Comparison of ENCODE assay signal across 29 cellular contexts in the genomic region with DNA sequence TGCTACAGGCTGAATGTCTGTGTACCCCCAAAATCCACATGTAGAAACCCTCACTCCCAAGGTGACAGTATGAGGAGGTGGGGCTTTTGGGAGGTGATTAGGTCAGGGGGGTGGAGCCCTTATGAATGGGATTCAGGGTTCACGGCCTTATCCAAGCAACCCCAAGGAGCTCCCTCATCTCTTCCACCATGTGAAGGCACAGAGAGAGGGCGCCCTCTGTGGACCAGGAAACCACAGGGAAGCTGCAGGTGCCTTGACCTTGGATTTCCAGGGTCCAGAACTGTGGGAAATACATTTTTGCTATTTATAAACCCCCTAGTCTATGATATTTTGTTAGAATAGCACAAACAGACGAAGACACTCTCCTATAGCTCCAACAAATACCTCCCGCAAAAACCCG. TPM values are rescaled to one million over a fixed set of nuclear protein-coding genes. Genes with fewer than 3 reads are reported as not detected.
DNase-seq lines count a peak whose midpoint lies in the region; ATAC-seq, FAIRE-seq and TF ChIP-seq lines count a peak whose summit lies in the region.
"Had no signal": no experiment of that assay in that cellular context is flagged by ENCODE, and none has a peak within 500 bp of the region (broad histone marks: within the 10 kb centered on the region; RNA-seq: fewer than 3 reads in every experiment).

No MANE protein-coding gene starts in this region.

- H3K36me3 ChIP-seq in WERI-Rb-1 (no peaks in the 10 kb centered on the region), upper lobe of right lung (no peaks in the 10 kb centered on the region)
- H3K36me3 ChIP-seq: gastrocnemius medialis, SJSA1, tibial nerve had no signal

- intact Hi-C loops in upper lobe of right lung (cut with DNase I), result no loop called here

- H3K9me3 ChIP-seq in WERI-Rb-1 (ENCODE audit: severe bottlenecking) (no peaks in the 10 kb centered on the region), upper lobe of right lung (no peaks in the 10 kb centered on the region)
- H3K9me3 ChIP-seq: gastrocnemius medialis, tibial nerve had no signal

- TF ChIP-seq CTCF in WERI-Rb-1 (IDR thresholded peaks at IDR 0.05; ENCODE audit: low read depth, low read length), result peak; percentile 71
- TF ChIP-seq CTCF in upper lobe of right lung (IDR thresholded peaks at IDR 0.05), result peak; percentile 32

- H3K4me3 ChIP-seq in WERI-Rb-1 (ENCODE audit: low read depth, low read length), result no peak overlapping the region
- H3K4me3 ChIP-seq in upper lobe of right lung, result no peak overlapping the region
- H3K4me3 ChIP-seq: gastrocnemius medialis, SJSA1, tibial nerve had no signal

- DNase-seq in NCI-H748 (lab: John Stamatoyannopoulos, UW; ENCODE audit: unreplicated experiment), result peak; percentile 44
- no peak for DNase-seq in NCI-H748 treated with DMSO at 0.1 percent for 48 hours (lab: John Stamatoyannopoulos, UW)
- DNase-seq in WERI-Rb-1, result peak; percentile 53
- DNase-seq in iPS-NIHi7 (ENCODE audit: extremely low spot score), result peak; percentile 65
- peak; percentile 79 for DNase-seq in upper lobe of right lung
- DNase-seq in 8988T, result no peak
- no peak for DNase-seq in HTR-8/SVneo (ENCODE audit: insufficient read length, low spot score)
- no peak for DNase-seq in NOMO-1 (lab: John Stamatoyannopoulos, UW; ENCODE audit: unreplicated experiment in 2 of 2)
- DNase-seq: activated CD4-positive, alpha-beta T cell treated with anti-CD3 and anti-CD28 coated beads, Interleukin-2, amount 50 U/mL, for 48 hours; activated CD8-positive, alpha-beta memory T cell treated with anti-CD3 and anti-CD28 coated beads, Interleukin-2, amount 50 U/mL, for 48 hours; effector CD4-positive, alpha-beta T cell; gastrocnemius medialis; kidney glomerular epithelial cell; mesenchymal stem cell; NCI-H1048; NCI-H187 treated with DMSO at 0.1 percent for 48 hours; NCI-H226; retina; stimulated activated naive CD8-positive, alpha-beta T cell treated with anti-CD3 and anti-CD28 coated beads, Interleukin-15, amount 100 ng/mL, for 72 hours; T-helper 2 cell had no signal

- FAIRE-seq in HTR-8/SVneo (lab: Jason Lieb, UNC), result no peak
- FAIRE-seq: A204.1, H54 had no signal

- no peak overlapping the region for H3K27ac ChIP-seq in WERI-Rb-1
- H3K27ac ChIP-seq in upper lobe of right lung, result no peak overlapping the region
- H3K27ac ChIP-seq: gastrocnemius medialis, KMS-11, SJSA1, tibial nerve had no signal

- H3K4me1 ChIP-seq in upper lobe of right lung, result no peaks in the 10 kb centered on the region
- H3K4me1 ChIP-seq: gastrocnemius medialis, SJSA1, tibial nerve had no signal

- H3K27me3 ChIP-seq in WERI-Rb-1 (ENCODE audit: insufficient read depth, low read depth, severe bottlenecking) (no peaks in the 10 kb centered on the region), upper lobe of right lung (no peaks in the 10 kb centered on the region)
- H3K27me3 ChIP-seq: gastrocnemius medialis, SJSA1, tibial nerve had no signal

- peak; percentile 87 for ATAC-seq in upper lobe of right lung
- ATAC-seq: esophagus mucosa; gastrocnemius medialis; Panc1; stimulated activated naive CD8-positive, alpha-beta T cell treated with anti-CD3 and anti-CD28 coated beads, Interleukin-15, amount 100 ng/mL, for 72 hours had no signal

RNA-seq across cellular contexts. Expression of gene IRX2, which starts 53.6 kb away (rescaled TPM):
- 56.4 TPM for total RNA-seq in upper lobe of right lung
- total RNA-seq: B cell, G401, tibial nerve had no signal

Comparison
In these comparisons a context has a peak if more than half of its experiments do, and no peak if none do; other contexts are left out.
1. DNase-seq: peak in NCI-H748 (single experiment), WERI-Rb-1 (single experiment), iPS-NIHi7 (single experiment) and upper lobe of right lung (single experiment); none in NCI-H748 treated with DMSO at 0.1 percent for 48 hours (single experiment), 8988T (single experiment), HTR-8/SVneo (single experiment) and NOMO-1 (0 of 2).